Comparison of ENCODE assay signal across 22 cellular contexts in genomic region chr2:121164042-121164441, GRCh38.
DNase-seq lines count a peak whose midpoint lies in the region; ATAC-seq, FAIRE-seq and TF ChIP-seq lines count a peak whose summit lies in the region.
"Had no signal": no experiment of that assay in that cellular context is flagged by ENCODE, and none has a peak within 500 bp of the region (broad histone marks: within the 10 kb centered on the region; RNA-seq: fewer than 3 reads in every experiment).

No MANE protein-coding gene starts in this region.

- no peak overlapping the region for H3K27ac Mint-ChIP-seq in Calu3 (ENCODE audit: unreplicated experiment)
- H3K27ac Mint-ChIP-seq: B cell; CD4-positive, alpha-beta T cell; CD8-positive, alpha-beta T cell had no signal

- CTCF ChIA-PET in Calu3 (lab: Charles Lee): no interaction called here

- no peak overlapping the region for H3K9ac ChIP-seq in Karpas-422 (ENCODE audit: low read length)
- H3K9ac ChIP-seq: BLaER1 treated with 17β-estradiol and CSF1 and Interleukin-3, amounts not matched to agents 10 nM and 100 nM had no signal

- no peaks in the 10 kb centered on the region for H3K4me1 Mint-ChIP-seq in Calu3 (ENCODE audit: low read depth, unreplicated experiment)
- H3K4me1 Mint-ChIP-seq: B cell had no signal

- H3K9me3 Mint-ChIP-seq in Calu3 (ENCODE audit: low read depth, unreplicated experiment): no peaks in the 10 kb centered on the region

- H3K36me3 Mint-ChIP-seq in Calu3 (ENCODE audit: insufficient read depth, unreplicated experiment): no peaks in the 10 kb centered on the region
- H3K36me3 Mint-ChIP-seq: CD8-positive, alpha-beta T cell had no signal

- no peak for ATAC-seq in heart right ventricle
- ATAC-seq: A549; CD8-positive, alpha-beta T cell had no signal

- peak; percentile 66 for FAIRE-seq in urothelium cell line (lab: Jason Lieb, UNC)
- FAIRE-seq: A549, G401.6, GM12891, GM19239 had no signal

- no peaks in the 10 kb centered on the region for H3K9me2 ChIP-seq in Karpas-422 (replicated peaks; ENCODE audit: insufficient read depth, low read length)

- no peaks in the 10 kb centered on the region for H3K4me1 ChIP-seq in heart right ventricle
- no peaks in the 10 kb centered on the region for H3K4me1 ChIP-seq in Karpas-422 (ENCODE audit: low read length)
- H3K4me1 ChIP-seq: A549; BLaER1 treated with 17β-estradiol and CSF1 and Interleukin-3, amounts not matched to agents 10 nM and 100 nM; Caco-2 had no signal

- intact Hi-C loops in cardiac septum (cut with DNase I): no loop called here
- intact Hi-C loops in heart right ventricle (cut with DNase I): no loop called here
- intact Hi-C loops in Calu3 (cut with micrococcal nuclease; ENCODE audit: unreplicated experiment): no loop called here

- no peak overlapping the region for H2AFZ ChIP-seq in Karpas-422 (ENCODE audit: low read length)

- no TSS peak for BruUV-seq in Calu3 (replicated peaks; lab: Mats Ljungman, UMichigan)

- no peak overlapping the region for H3K4me2 ChIP-seq in Karpas-422 (ENCODE audit: low read depth, low read length, poor library complexity, severe bottlenecking)
- H3K4me2 ChIP-seq: A549; BLaER1 treated with 17β-estradiol and CSF1 and Interleukin-3, amounts not matched to agents 10 nM and 100 nM had no signal

- DNase-seq in cardiac septum (ENCODE audit: low spot score) (peak; percentile 44), heart right ventricle (no peak), Karpas-422 (peak; percentile 30), urothelium cell line (ENCODE audit: low spot score) (no peak), Calu3 (no peak)
- DNase-seq: AML-193; Caco-2; CD4-positive, alpha-beta T cell; CD8-positive, alpha-beta T cell; DMS 273 treated with DMSO at 0.1 percent for 48 hours; DMS153; DMS53; DMS79; GF-D8 had no signal

- WGBS in heart right ventricle, 2 donors: 83 to 85% methylated on average over 3 of the region's 3 CpGs

- H3K36me3 ChIP-seq in heart right ventricle (no peaks in the 10 kb centered on the region), Karpas-422 (ENCODE audit: insufficient read depth, low read length) (no peaks in the 10 kb centered on the region)
- H3K36me3 ChIP-seq: BLaER1 treated with 17β-estradiol and CSF1 and Interleukin-3, amounts not matched to agents 10 nM and 100 nM had no signal

- no peaks in the 10 kb centered on the region for H3K79me2 ChIP-seq in Karpas-422 (ENCODE audit: low read length)

- H3K4me3 ChIP-seq in heart right ventricle (no peak overlapping the region), Karpas-422 (ENCODE audit: low read length) (no peak overlapping the region)
- H3K4me3 ChIP-seq: A549; BLaER1 treated with 17β-estradiol and CSF1 and Interleukin-3, amounts not matched to agents 10 nM and 100 nM had no signal

- no peaks in the 10 kb centered on the region for H3K27me3 Mint-ChIP-seq in Calu3 (ENCODE audit: unreplicated experiment)
- H3K27me3 Mint-ChIP-seq: CD4-positive, alpha-beta T cell had no signal

- TF ChIP-seq CTCF in heart right ventricle (IDR thresholded peaks at IDR 0.05) (no peak), Calu3 (IDR thresholded peaks at IDR 0.05; ENCODE audit: unreplicated experiment) (no peak)

- H3K4me3 Mint-ChIP-seq in Calu3 (ENCODE audit: low read depth, unreplicated experiment): no peak overlapping the region
- H3K4me3 Mint-ChIP-seq: B cell; CD4-positive, alpha-beta T cell; CD8-positive, alpha-beta T cell had no signal

- H3K27ac ChIP-seq in heart right ventricle (no peak overlapping the region), Karpas-422 (ENCODE audit: low read length) (no peak overlapping the region)
- H3K27ac ChIP-seq: 22Rv1; A549; BLaER1 treated with 17β-estradiol and CSF1 and Interleukin-3, amounts not matched to agents 10 nM and 100 nM; C4-2B had no signal

- H3K9me3 ChIP-seq in heart right ventricle (peaks cover 0 to 12% (median 8%) of the 10 kb centered on the region in 11 donors), Karpas-422 (ENCODE audit: low read length) (peaks cover 4% of the 10 kb centered on the region; the same call in 1 of the 2 replicates)
- H3K9me3 ChIP-seq: Caco-2 had no signal

- no peaks in the 10 kb centered on the region for H4K20me1 ChIP-seq in Karpas-422 (ENCODE audit: insufficient read depth, low read depth, low read length)
- H4K20me1 ChIP-seq: BLaER1 treated with 17β-estradiol and CSF1 and Interleukin-3, amounts not matched to agents 10 nM and 100 nM had no signal

- peaks cover 0 to 4% (median 0%) of the 10 kb centered on the region in 7 donors for H3K27me3 ChIP-seq in heart right ventricle
- peaks cover 3% of the 10 kb centered on the region; the same call in 1 of the 2 replicates for H3K27me3 ChIP-seq in Karpas-422 (ENCODE audit: low read length)
- H3K27me3 ChIP-seq: BLaER1 treated with 17β-estradiol and CSF1 and Interleukin-3, amounts not matched to agents 10 nM and 100 nM had no signal

Comparison
In these comparisons a context has a peak if more than half of its experiments do, and no peak if none do; other contexts are left out.
1. DNase-seq: peak in cardiac septum (single experiment) and Karpas-422 (single experiment); none in heart right ventricle (0 of 2), urothelium cell line (single experiment) and Calu3 (single experiment).